2 cellular contexts compared by ENCODE assay signal in the genomic region with DNA sequence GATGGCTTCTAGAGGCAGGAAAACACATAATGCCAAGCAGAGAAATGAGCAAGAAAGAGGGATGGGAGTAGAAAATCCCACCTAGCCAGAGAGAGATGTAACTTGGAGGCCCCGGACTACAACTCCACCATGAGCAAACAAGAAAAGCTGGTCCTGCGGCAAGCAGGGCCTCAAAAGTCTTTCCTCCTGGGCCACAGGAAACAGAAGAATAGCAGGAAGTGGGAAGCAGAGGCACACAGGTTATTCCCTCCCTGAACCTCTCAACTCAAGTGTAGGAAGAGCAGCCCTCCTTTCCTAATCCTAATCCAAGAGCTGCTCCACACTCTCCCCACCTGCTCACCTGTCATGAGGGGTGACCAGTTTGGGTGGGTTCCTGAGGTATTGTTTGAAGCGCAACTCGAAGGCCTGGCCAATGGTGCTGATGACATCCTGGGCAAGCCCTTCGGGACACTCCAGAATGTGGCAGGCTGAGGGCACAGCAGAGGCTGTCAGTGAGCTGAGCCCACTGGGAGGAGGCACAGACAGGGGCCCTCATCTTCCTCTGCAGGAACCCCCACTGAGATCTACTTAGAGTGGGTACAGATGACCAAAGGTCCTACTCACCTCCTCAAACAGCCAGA.
TF ChIP-seq lines count a peak whose summit lies in the region.

No MANE protein-coding gene starts in this region.

TF ChIP-seq in SK-N-SH, 30 proteins besides CTCF, POLR2A, EP300 and RAD21:
- TF ChIP-seq TCF12 (IDR thresholded peaks at IDR 0.05): no peak
- TF ChIP-seq, protein P1, sequence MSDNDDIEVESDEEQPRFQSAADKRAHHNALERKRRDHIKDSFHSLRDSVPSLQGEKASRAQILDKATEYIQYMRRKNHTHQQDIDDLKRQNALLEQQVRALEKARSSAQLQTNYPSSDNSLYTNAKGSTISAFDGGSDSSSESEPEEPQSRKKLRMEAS (IDR thresholded peaks at IDR 0.05; ENCODE audit: low read depth): no peak
- TF ChIP-seq POLR2AphosphoS5 (IDR thresholded peaks at IDR 0.05; ENCODE audit: low read depth, low read length): no peak
- no peak for TF ChIP-seq TEAD4 (IDR thresholded peaks at IDR 0.05; ENCODE audit: borderline replicate concordance, insufficient read depth)
- TF ChIP-seq, protein P2, sequence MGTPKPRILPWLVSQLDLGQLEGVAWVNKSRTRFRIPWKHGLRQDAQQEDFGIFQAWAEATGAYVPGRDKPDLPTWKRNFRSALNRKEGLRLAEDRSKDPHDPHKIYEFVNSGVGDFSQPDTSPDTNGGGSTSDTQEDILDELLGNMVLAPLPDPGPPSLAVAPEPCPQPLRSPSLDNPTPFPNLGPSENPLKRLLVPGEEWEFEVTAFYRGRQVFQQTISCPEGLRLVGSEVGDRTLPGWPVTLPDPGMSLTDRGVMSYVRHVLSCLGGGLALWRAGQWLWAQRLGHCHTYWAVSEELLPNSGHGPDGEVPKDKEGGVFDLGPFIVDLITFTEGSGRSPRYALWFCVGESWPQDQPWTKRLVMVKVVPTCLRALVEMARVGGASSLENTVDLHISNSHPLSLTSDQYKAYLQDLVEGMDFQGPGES (IDR thresholded peaks at IDR 0.05; ENCODE audit: low read depth, low read length): no peak
- no peak for TF ChIP-seq FOXM1 (IDR thresholded peaks at IDR 0.05; ENCODE audit: low read depth)
- no peak for TF ChIP-seq FOXJ3 (CRISPR knock-in tag; IDR thresholded peaks at IDR 0.05)
- no peak for TF ChIP-seq ZBTB33 (IDR thresholded peaks at IDR 0.05; ENCODE audit: borderline replicate concordance, low read depth)
- no peak for TF ChIP-seq NRF1 (IDR thresholded peaks at IDR 0.05; ENCODE audit: low read depth, low read length)
- TF ChIP-seq CHD2 (IDR thresholded peaks at IDR 0.05; ENCODE audit: low read length, partially characterized antibody): no peak
- no peak for TF ChIP-seq USF1 (IDR thresholded peaks at IDR 0.05; ENCODE audit: borderline replicate concordance, low read depth)
- no peak for TF ChIP-seq TAF1 (IDR thresholded peaks at IDR 0.05; ENCODE audit: borderline replicate concordance, low read depth, low read length)
- TF ChIP-seq, protein P3, sequence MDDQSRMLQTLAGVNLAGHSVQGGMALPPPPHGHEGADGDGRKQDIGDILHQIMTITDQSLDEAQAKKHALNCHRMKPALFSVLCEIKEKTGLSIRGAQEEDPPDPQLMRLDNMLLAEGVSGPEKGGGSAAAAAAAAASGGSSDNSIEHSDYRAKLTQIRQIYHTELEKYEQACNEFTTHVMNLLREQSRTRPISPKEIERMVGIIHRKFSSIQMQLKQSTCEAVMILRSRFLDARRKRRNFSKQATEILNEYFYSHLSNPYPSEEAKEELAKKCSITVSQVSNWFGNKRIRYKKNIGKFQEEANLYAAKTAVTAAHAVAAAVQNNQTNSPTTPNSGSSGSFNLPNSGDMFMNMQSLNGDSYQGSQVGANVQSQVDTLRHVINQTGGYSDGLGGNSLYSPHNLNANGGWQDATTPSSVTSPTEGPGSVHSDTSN (IDR thresholded peaks at IDR 0.05): no peak
- no peak for TF ChIP-seq RFX5 (IDR thresholded peaks at IDR 0.05; ENCODE audit: low read length)
- no peak for TF ChIP-seq SMC3 (IDR thresholded peaks at IDR 0.05; ENCODE audit: low read depth, low read length)
- no peak for TF ChIP-seq RCOR1 (IDR thresholded peaks at IDR 0.05; ENCODE audit: low read length)

TF ChIP-seq in SK-N-SH treated with all-trans-retinoic acid at 6 μM for 48 hours, 23 proteins besides CTCF, POLR2A, EP300 and RAD21:
- TF ChIP-seq TOX (CRISPR knock-in tag; IDR thresholded peaks at IDR 0.05; ENCODE audit: borderline replicate concordance): no peak
- TF ChIP-seq ZC3H10 (CRISPR knock-in tag; IDR thresholded peaks at IDR 0.05): no peak
- TF ChIP-seq POU6F1 (CRISPR knock-in tag; IDR thresholded peaks at IDR 0.05; ENCODE audit: borderline replicate concordance, low read depth): no peak
- TF ChIP-seq ZNF70 (CRISPR knock-in tag; IDR thresholded peaks at IDR 0.05): no peak
- TF ChIP-seq CSRNP3 (CRISPR knock-in tag; IDR thresholded peaks at IDR 0.05): no peak
- no peak for TF ChIP-seq ZFP30 (CRISPR knock-in tag; IDR thresholded peaks at IDR 0.05)
- no peak for TF ChIP-seq GLIS3 (CRISPR knock-in tag; IDR thresholded peaks at IDR 0.05)
- TF ChIP-seq, protein P4, sequence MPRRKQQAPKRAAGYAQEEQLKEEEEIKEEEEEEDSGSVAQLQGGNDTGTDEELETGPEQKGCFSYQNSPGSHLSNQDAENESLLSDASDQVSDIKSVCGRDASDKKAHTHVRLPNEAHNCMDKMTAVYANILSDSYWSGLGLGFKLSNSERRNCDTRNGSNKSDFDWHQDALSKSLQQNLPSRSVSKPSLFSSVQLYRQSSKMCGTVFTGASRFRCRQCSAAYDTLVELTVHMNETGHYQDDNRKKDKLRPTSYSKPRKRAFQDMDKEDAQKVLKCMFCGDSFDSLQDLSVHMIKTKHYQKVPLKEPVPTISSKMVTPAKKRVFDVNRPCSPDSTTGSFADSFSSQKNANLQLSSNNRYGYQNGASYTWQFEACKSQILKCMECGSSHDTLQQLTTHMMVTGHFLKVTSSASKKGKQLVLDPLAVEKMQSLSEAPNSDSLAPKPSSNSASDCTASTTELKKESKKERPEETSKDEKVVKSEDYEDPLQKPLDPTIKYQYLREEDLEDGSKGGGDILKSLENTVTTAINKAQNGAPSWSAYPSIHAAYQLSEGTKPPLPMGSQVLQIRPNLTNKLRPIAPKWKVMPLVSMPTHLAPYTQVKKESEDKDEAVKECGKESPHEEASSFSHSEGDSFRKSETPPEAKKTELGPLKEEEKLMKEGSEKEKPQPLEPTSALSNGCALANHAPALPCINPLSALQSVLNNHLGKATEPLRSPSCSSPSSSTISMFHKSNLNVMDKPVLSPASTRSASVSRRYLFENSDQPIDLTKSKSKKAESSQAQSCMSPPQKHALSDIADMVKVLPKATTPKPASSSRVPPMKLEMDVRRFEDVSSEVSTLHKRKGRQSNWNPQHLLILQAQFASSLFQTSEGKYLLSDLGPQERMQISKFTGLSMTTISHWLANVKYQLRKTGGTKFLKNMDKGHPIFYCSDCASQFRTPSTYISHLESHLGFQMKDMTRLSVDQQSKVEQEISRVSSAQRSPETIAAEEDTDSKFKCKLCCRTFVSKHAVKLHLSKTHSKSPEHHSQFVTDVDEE (CRISPR knock-in tag; IDR thresholded peaks at IDR 0.05): no peak
- no peak for TF ChIP-seq CSDC2 (CRISPR knock-in tag; IDR thresholded peaks at IDR 0.05)
- TF ChIP-seq ZNF8 (CRISPR knock-in tag; IDR thresholded peaks at IDR 0.05): no peak
- TF ChIP-seq ZFP3 (CRISPR knock-in tag; IDR thresholded peaks at IDR 0.05): no peak
- TF ChIP-seq ZNF565 (CRISPR knock-in tag; conservative IDR thresholded peaks at IDR 0.05; ENCODE audit: low read depth): no peak
- TF ChIP-seq CREB5 (CRISPR knock-in tag; IDR thresholded peaks at IDR 0.05; ENCODE audit: low read depth): no peak
- no peak for TF ChIP-seq ISL1 (CRISPR knock-in tag; IDR thresholded peaks at IDR 0.05)
- TF ChIP-seq RARB (CRISPR knock-in tag; IDR thresholded peaks at IDR 0.05): no peak
- no peak for TF ChIP-seq ESRRG (CRISPR knock-in tag; IDR thresholded peaks at IDR 0.05)
- no peak for TF ChIP-seq ARNTL (CRISPR knock-in tag; IDR thresholded peaks at IDR 0.05; ENCODE audit: borderline replicate concordance, low read depth)
- no peak for TF ChIP-seq BACH2 (CRISPR knock-in tag; IDR thresholded peaks at IDR 0.05; ENCODE audit: borderline replicate concordance)
- no peak for TF ChIP-seq PATZ1 (CRISPR knock-in tag; IDR thresholded peaks at IDR 0.05; ENCODE audit: borderline replicate concordance)
- TF ChIP-seq TCF4 (CRISPR knock-in tag; IDR thresholded peaks at IDR 0.05; ENCODE audit: borderline replicate concordance): no peak
